1 cellular context compared by ENCODE assay signal in the genomic region with DNA sequence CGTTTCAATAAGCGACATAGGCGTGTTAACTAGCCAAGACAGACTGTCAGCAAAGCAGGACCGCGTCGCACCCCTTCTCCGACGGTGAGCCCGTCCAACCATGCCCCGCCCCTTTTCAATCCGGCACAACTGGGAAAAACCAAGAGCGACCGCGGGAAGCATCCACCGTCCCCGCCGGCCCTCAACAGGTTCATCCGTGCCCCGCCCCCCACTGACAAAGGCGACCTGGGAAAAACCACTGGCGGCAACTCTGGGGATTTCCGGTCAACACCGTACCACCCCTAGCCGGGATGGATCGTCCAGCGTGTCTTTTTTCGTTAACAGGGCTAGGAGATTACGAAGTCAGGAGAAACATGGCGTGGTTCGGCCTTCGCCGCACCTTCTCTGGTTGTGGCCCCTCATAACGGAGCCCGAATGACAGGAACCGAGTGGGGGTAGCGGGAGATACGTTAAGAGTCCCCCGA.
TF ChIP-seq lines count a peak whose summit lies in the region.

No MANE protein-coding gene starts in this region.

TF ChIP-seq in HEK293, 187 proteins besides CTCF, POLR2A, EP300 and RAD21 (continued from another document and continues in another):
- TF ChIP-seq, protein P1, sequence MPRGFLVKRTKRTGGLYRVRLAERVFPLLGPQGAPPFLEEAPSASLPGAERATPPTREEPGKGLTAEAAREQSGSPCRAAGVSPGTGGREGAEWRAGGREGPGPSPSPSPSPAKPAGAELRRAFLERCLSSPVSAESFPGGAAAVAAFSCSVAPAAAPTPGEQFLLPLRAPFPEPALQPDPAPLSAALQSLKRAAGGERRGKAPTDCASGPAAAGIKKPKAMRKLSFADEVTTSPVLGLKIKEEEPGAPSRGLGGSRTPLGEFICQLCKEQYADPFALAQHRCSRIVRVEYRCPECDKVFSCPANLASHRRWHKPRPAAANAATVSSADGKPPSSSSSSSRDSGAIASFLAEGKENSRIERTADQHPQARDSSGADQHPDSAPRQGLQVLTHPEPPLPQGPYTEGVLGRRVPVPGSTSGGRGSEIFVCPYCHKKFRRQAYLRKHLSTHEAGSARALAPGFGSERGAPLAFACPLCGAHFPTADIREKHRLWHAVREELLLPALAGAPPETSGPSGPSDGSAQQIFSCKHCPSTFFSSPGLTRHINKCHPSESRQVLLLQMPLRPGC (tag by site-specific recombination; IDR thresholded peaks at IDR 0.05), result no peak
- TF ChIP-seq ZNF521 (tag by site-specific recombination; IDR thresholded peaks at IDR 0.05) (no peak), ZNF747 (tag by site-specific recombination; IDR thresholded peaks at IDR 0.05) (no peak), ZNF140 (tag by site-specific recombination; IDR thresholded peaks at IDR 0.05) (no peak), ZFP69B (tag by site-specific recombination; IDR thresholded peaks at IDR 0.05) (no peak), MYNN (tag by site-specific recombination; IDR thresholded peaks at IDR 0.05; ENCODE audit: borderline replicate concordance) (peak; percentile 61; the same call in 1 of the 2 replicates), ZNF221 (tag by site-specific recombination; IDR thresholded peaks at IDR 0.05; ENCODE audit: borderline replicate concordance) (no peak), GLI2 (tag by site-specific recombination; IDR thresholded peaks at IDR 0.05; ENCODE audit: borderline replicate concordance, low read depth) (no peak; the same call in 1 of the 2 replicates), ZNF37A (tag by site-specific recombination; IDR thresholded peaks at IDR 0.05) (no peak), ZNF610 (tag by site-specific recombination; IDR thresholded peaks at IDR 0.05; ENCODE audit: borderline replicate concordance) (peak; percentile 19; the same call in 1 of the 2 replicates), KLF17 (tag by site-specific recombination; IDR thresholded peaks at IDR 0.05) (peak; percentile 49; the same call in 1 of the 2 replicates), ZNF791 (tag by site-specific recombination; IDR thresholded peaks at IDR 0.05) (no peak), ZNF777 (tag by site-specific recombination; IDR thresholded peaks at IDR 0.05; ENCODE audit: borderline replicate concordance) (no peak), YY2 (tag by site-specific recombination; IDR thresholded peaks at IDR 0.05) (no peak), ZNF114 (tag by site-specific recombination; IDR thresholded peaks at IDR 0.05) (no peak), ZNF211 (tag by site-specific recombination; IDR thresholded peaks at IDR 0.05; ENCODE audit: low read depth) (no peak), ZSCAN16 (tag by site-specific recombination; IDR thresholded peaks at IDR 0.05) (no peak), ZNF311 (tag by site-specific recombination; IDR thresholded peaks at IDR 0.05; ENCODE audit: borderline replicate concordance) (no peak), ZSCAN30 (tag by site-specific recombination; IDR thresholded peaks at IDR 0.05) (0 out of 2 replicates have a peak, but pooled peaks have one; percentile 17), ZNF843 (tag by site-specific recombination; IDR thresholded peaks at IDR 0.05) (0 out of 2 replicates have a peak, but pooled peaks have one; percentile 13), ZNF23 (tag by site-specific recombination; IDR thresholded peaks at IDR 0.05; ENCODE audit: borderline replicate concordance) (no peak), ZNF274 (IDR thresholded peaks at IDR 0.05; ENCODE audit: low read length) (no peak), ZNF274 (tag by site-specific recombination; IDR thresholded peaks at IDR 0.05; ENCODE audit: borderline replicate concordance) (no peak), KLF8 (tag by site-specific recombination; IDR thresholded peaks at IDR 0.05) (peak; percentile 49; the same call in 1 of the 2 replicates), ZNF785 (tag by site-specific recombination; IDR thresholded peaks at IDR 0.05) (no peak), ZNF776 (tag by site-specific recombination; IDR thresholded peaks at IDR 0.05; ENCODE audit: borderline replicate concordance) (no peak), GFI1B (tag by site-specific recombination; IDR thresholded peaks at IDR 0.05) (no peak), ZNF560 (tag by site-specific recombination; IDR thresholded peaks at IDR 0.05; ENCODE audit: borderline replicate concordance) (no peak), ZBTB1 (tag by site-specific recombination; IDR thresholded peaks at IDR 0.05) (no peak), ZNF514 (tag by site-specific recombination; IDR thresholded peaks at IDR 0.05) (no peak), ZNF580 (tag by site-specific recombination; IDR thresholded peaks at IDR 0.05) (peak; percentile 50; the same call in 1 of the 2 replicates), ZNF157 (tag by site-specific recombination; IDR thresholded peaks at IDR 0.05) (no peak), AEBP2 (tag by site-specific recombination; IDR thresholded peaks at IDR 0.05; ENCODE audit: borderline replicate concordance) (no peak), ZNF621 (tag by site-specific recombination; IDR thresholded peaks at IDR 0.05) (no peak), BCL11B (tag by site-specific recombination; IDR thresholded peaks at IDR 0.05; ENCODE audit: low read depth) (no peak), MZF1 (tag by site-specific recombination; IDR thresholded peaks at IDR 0.05; ENCODE audit: borderline replicate concordance) (no peak), ZNF391 (tag by site-specific recombination; IDR thresholded peaks at IDR 0.05; ENCODE audit: borderline replicate concordance, low read depth) (no peak)
- TF ChIP-seq, protein P2, sequence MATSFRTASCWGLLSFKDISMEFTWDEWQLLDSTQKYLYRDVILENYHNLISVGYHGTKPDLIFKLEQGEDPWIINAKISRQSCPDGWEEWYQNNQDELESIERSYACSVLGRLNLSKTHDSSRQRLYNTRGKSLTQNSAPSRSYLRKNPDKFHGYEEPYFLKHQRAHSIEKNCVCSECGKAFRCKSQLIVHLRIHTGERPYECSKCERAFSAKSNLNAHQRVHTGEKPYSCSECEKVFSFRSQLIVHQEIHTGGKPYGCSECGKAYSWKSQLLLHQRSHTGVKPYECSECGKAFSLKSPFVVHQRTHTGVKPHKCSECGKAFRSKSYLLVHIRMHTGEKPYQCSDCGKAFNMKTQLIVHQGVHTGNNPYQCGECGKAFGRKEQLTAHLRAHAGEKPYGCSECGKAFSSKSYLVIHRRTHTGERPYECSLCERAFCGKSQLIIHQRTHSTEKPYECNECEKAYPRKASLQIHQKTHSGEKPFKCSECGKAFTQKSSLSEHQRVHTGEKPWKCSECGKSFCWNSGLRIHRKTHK (tag by site-specific recombination; IDR thresholded peaks at IDR 0.05), result no peak
- TF ChIP-seq, protein P3, sequence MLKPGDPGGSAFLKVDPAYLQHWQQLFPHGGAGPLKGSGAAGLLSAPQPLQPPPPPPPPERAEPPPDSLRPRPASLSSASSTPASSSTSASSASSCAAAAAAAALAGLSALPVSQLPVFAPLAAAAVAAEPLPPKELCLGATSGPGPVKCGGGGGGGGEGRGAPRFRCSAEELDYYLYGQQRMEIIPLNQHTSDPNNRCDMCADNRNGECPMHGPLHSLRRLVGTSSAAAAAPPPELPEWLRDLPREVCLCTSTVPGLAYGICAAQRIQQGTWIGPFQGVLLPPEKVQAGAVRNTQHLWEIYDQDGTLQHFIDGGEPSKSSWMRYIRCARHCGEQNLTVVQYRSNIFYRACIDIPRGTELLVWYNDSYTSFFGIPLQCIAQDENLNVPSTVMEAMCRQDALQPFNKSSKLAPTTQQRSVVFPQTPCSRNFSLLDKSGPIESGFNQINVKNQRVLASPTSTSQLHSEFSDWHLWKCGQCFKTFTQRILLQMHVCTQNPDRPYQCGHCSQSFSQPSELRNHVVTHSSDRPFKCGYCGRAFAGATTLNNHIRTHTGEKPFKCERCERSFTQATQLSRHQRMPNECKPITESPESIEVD (tag by site-specific recombination; IDR thresholded peaks at IDR 0.05), result no peak
- TF ChIP-seq, protein P4, sequence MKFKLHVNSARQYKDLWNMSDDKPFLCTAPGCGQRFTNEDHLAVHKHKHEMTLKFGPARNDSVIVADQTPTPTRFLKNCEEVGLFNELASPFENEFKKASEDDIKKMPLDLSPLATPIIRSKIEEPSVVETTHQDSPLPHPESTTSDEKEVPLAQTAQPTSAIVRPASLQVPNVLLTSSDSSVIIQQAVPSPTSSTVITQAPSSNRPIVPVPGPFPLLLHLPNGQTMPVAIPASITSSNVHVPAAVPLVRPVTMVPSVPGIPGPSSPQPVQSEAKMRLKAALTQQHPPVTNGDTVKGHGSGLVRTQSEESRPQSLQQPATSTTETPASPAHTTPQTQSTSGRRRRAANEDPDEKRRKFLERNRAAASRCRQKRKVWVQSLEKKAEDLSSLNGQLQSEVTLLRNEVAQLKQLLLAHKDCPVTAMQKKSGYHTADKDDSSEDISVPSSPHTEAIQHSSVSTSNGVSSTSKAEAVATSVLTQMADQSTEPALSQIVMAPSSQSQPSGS (tag by site-specific recombination; IDR thresholded peaks at IDR 0.05; ENCODE audit: low read depth), result no peak
- TF ChIP-seq, protein P5, sequence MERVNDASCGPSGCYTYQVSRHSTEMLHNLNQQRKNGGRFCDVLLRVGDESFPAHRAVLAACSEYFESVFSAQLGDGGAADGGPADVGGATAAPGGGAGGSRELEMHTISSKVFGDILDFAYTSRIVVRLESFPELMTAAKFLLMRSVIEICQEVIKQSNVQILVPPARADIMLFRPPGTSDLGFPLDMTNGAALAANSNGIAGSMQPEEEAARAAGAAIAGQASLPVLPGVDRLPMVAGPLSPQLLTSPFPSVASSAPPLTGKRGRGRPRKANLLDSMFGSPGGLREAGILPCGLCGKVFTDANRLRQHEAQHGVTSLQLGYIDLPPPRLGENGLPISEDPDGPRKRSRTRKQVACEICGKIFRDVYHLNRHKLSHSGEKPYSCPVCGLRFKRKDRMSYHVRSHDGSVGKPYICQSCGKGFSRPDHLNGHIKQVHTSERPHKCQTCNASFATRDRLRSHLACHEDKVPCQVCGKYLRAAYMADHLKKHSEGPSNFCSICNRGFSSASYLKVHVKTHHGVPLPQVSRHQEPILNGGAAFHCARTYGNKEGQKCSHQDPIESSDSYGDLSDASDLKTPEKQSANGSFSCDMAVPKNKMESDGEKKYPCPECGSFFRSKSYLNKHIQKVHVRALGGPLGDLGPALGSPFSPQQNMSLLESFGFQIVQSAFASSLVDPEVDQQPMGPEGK (tag by site-specific recombination; IDR thresholded peaks at IDR 0.05), result peak; percentile 30; the same call in 1 of the 2 replicates
- TF ChIP-seq, protein P6, sequence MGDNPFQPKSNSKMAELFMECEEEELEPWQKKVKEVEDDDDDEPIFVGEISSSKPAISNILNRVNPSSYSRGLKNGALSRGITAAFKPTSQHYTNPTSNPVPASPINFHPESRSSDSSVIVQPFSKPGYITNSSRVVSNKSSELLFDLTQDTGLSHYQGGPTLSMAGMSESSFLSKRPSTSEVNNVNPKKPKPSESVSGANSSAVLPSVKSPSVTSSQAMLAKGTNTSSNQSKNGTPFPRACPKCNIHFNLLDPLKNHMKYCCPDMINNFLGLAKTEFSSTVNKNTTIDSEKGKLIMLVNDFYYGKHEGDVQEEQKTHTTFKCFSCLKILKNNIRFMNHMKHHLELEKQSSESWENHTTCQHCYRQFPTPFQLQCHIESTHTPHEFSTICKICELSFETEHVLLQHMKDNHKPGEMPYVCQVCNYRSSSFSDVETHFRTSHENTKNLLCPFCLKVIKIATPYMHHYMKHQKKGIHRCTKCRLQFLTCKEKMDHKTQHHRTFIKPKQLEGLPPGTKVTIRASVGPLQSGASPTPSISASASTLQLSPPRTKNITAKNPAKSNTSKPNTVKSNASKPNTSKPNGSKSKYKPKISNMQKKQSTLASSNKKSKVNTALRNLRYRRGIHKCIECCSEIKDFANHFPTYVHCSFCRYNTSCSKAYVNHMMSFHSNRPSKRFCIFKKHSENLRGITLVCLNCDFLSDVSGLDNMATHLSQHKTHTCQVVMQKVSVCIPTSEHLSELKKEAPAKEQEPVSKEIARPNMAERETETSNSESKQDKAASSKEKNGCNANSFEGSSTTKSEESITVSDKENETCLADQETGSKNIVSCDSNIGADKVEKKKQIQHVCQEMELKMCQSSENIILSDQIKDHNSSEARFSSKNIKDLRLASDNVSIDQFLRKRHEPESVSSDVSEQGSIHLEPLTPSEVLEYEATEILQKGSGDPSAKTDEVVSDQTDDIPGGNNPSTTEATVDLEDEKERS (tag by site-specific recombination; IDR thresholded peaks at IDR 0.05), result no peak
- TF ChIP-seq, protein P7, sequence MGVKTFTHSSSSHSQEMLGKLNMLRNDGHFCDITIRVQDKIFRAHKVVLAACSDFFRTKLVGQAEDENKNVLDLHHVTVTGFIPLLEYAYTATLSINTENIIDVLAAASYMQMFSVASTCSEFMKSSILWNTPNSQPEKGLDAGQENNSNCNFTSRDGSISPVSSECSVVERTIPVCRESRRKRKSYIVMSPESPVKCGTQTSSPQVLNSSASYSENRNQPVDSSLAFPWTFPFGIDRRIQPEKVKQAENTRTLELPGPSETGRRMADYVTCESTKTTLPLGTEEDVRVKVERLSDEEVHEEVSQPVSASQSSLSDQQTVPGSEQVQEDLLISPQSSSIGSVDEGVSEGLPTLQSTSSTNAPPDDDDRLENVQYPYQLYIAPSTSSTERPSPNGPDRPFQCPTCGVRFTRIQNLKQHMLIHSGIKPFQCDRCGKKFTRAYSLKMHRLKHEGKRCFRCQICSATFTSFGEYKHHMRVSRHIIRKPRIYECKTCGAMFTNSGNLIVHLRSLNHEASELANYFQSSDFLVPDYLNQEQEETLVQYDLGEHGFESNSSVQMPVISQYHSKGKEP (tag by site-specific recombination; IDR thresholded peaks at IDR 0.05), result no peak
- TF ChIP-seq, protein P8, sequence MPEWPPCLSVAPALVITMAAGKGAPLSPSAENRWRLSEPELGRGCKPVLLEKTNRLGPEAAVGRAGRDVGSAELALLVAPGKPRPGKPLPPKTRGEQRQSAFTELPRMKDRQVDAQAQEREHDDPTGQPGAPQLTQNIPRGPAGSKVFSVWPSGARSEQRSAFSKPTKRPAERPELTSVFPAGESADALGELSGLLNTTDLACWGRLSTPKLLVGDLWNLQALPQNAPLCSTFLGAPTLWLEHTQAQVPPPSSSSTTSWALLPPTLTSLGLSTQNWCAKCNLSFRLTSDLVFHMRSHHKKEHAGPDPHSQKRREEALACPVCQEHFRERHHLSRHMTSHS (tag by site-specific recombination; IDR thresholded peaks at IDR 0.05), result no peak
